ENCODE assay signal across 8 cellular contexts in the genomic region with DNA sequence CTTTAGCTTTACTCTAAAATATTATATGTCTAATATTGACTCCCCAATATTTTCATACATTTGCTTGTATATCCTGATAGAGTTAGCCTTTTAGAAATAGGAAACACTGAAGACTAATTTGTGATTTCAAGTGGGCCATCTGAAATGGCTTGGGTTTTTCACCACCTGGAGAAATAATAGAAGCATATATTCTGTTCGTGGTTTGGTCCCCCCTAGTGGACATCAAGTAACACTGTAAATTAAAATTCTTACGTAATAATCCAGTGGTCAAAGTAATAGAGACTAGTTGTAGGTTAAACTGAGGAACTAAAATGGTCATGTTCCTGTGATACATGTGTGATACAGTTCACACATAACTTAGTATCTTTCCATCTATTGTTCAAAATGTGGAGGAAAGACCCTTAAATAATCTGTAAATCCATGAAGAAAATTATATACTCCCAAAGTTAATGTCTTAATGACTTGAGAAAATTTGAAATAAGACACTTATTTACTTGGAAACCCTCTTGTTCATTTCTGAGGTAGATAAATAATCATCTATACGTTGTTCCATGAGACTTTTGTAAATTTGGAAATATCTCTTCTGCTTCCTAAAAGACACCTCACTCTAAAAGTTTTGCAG.
DNase-seq lines count a peak whose midpoint lies in the region; ATAC-seq, FAIRE-seq and TF ChIP-seq lines count a peak whose summit lies in the region.

No MANE protein-coding gene starts in this region.

- TF ChIP-seq POLR2A in GM12891 (IDR thresholded peaks at IDR 0.05; ENCODE audit: low read depth, low read length) (no peak), H54 (IDR thresholded peaks at IDR 0.05; ENCODE audit: low read depth, low read length) (no peak)

- H3K27me3 Mint-ChIP-seq in activated T-helper 2 cell treated with anti-CD3 and anti-CD28 coated beads, Interferon-gamma antibody, Interleukin-2, Interleukin-4, amounts not matched to agents 10 μg/mL and 5 μg/mL and 100 μg/mL, durations not matched to agents 14 hours and 24 hours and 36 hours (ENCODE audit: low read depth): peaks cover 2% of the 10 kb centered on the region

- H3K36me3 ChIP-seq in DND-41 (ENCODE audit: insufficient read depth, low read length) (no peaks in the 10 kb centered on the region), WERI-Rb-1 (no peaks in the 10 kb centered on the region)

- H3K27ac ChIP-seq in DND-41 (ENCODE audit: low read length) (no peak overlapping the region), WERI-Rb-1 (no peak overlapping the region)

- H3K79me2 ChIP-seq in DND-41 (ENCODE audit: insufficient read depth, low read length): no peaks in the 10 kb centered on the region

- no peaks in the 10 kb centered on the region for H3K4me1 ChIP-seq in DND-41 (ENCODE audit: insufficient read depth, low read length)

- H3K9me3 ChIP-seq in DND-41 (ENCODE audit: insufficient read depth, low read length, severe bottlenecking) (no peaks in the 10 kb centered on the region), WERI-Rb-1 (ENCODE audit: severe bottlenecking) (no peaks in the 10 kb centered on the region)

- H3K27me3 ChIP-seq in DND-41 (ENCODE audit: insufficient read depth, low read length, poor library complexity) (peaks cover 3% of the 10 kb centered on the region), WERI-Rb-1 (ENCODE audit: insufficient read depth, low read depth, severe bottlenecking) (no peaks in the 10 kb centered on the region)

- H4K20me1 ChIP-seq in DND-41 (ENCODE audit: insufficient read depth, low read length): no peaks in the 10 kb centered on the region

- DNase-seq in DND-41 (no peak), HuH-7 (ENCODE audit: low spot score) (peak; percentile 5), WERI-Rb-1 (no peak), left kidney (ENCODE audit: low read depth, low spot score) (peak; percentile 69), GM12891 (ENCODE audit: insufficient read length, low spot score) (no peak), H54 (ENCODE audit: insufficient read length, low spot score) (no peak)
- DNase-seq in activated T-helper 2 cell treated with anti-CD3 and anti-CD28 coated beads, Interferon-gamma antibody, Interleukin-2, Interleukin-4, amounts not matched to agents 10 μg/mL and 5 μg/mL and 100 μg/mL, durations not matched to agents 14 hours and 24 hours and 36 hours (ENCODE audit: low spot score): no peak

- no peaks in the 10 kb centered on the region for H3K4me1 Mint-ChIP-seq in activated T-helper 2 cell treated with anti-CD3 and anti-CD28 coated beads, Interferon-gamma antibody, Interleukin-2, Interleukin-4, amounts not matched to agents 10 μg/mL and 5 μg/mL and 100 μg/mL, durations not matched to agents 14 hours and 24 hours and 36 hours (ENCODE audit: low read depth)

- no peak overlapping the region for H2AFZ ChIP-seq in DND-41 (ENCODE audit: low read depth, low read length)

- H3K4me3 ChIP-seq in DND-41 (ENCODE audit: low read depth in 1 of 2, low read length in 2 of 2) (no peak overlapping the region), WERI-Rb-1 (ENCODE audit: low read depth, low read length) (no peak overlapping the region)

- no peak overlapping the region for H3K9ac ChIP-seq in DND-41 (ENCODE audit: low read depth, low read length)

- peak; percentile 50; the same call in 1 of the 3 replicates for ATAC-seq in DND-41 (ENCODE audit: insufficient read depth, low read depth)
- ATAC-seq in GM21360 (IDR thresholded peaks at IDR 0.05; ENCODE audit: unreplicated experiment): peak; percentile 86

- TF ChIP-seq CTCF in DND-41 (IDR thresholded peaks at IDR 0.05; ENCODE audit: borderline replicate concordance, extremely low read depth, low read length, poor library complexity, severe bottlenecking) (peak; percentile 56), WERI-Rb-1 (IDR thresholded peaks at IDR 0.05; ENCODE audit: low read depth, low read length) (peak; percentile 26; the same call in 1 of the 2 replicates)

- no peaks in the 10 kb centered on the region for H3K36me3 Mint-ChIP-seq in activated T-helper 2 cell treated with anti-CD3 and anti-CD28 coated beads, Interferon-gamma antibody, Interleukin-2, Interleukin-4, amounts not matched to agents 10 μg/mL and 5 μg/mL and 100 μg/mL, durations not matched to agents 14 hours and 24 hours and 36 hours (ENCODE audit: low read depth)

- no peaks in the 10 kb centered on the region for H3K9me3 Mint-ChIP-seq in activated T-helper 2 cell treated with anti-CD3 and anti-CD28 coated beads, Interferon-gamma antibody, Interleukin-2, Interleukin-4, amounts not matched to agents 10 μg/mL and 5 μg/mL and 100 μg/mL, durations not matched to agents 14 hours and 24 hours and 36 hours

- H3K4me2 ChIP-seq in DND-41 (ENCODE audit: insufficient read depth, low read length): no peak overlapping the region

- no peak overlapping the region for H3K4me3 Mint-ChIP-seq in activated T-helper 2 cell treated with anti-CD3 and anti-CD28 coated beads, Interferon-gamma antibody, Interleukin-2, Interleukin-4, amounts not matched to agents 10 μg/mL and 5 μg/mL and 100 μg/mL, durations not matched to agents 14 hours and 24 hours and 36 hours (ENCODE audit: low read depth)

- FAIRE-seq in GM12891 (lab: Jason Lieb, UNC) (no peak), H54 (lab: Jason Lieb, UNC) (no peak)

- H3K27ac Mint-ChIP-seq in activated T-helper 2 cell treated with anti-CD3 and anti-CD28 coated beads, Interferon-gamma antibody, Interleukin-2, Interleukin-4, amounts not matched to agents 10 μg/mL and 5 μg/mL and 100 μg/mL, durations not matched to agents 14 hours and 24 hours and 36 hours: no peak overlapping the region

- intact Hi-C loops in activated T-helper 2 cell treated with anti-CD3 and anti-CD28 coated beads, Interferon-gamma antibody, Interleukin-2, Interleukin-4, amounts not matched to agents 10 μg/mL and 5 μg/mL and 100 μg/mL, durations not matched to agents 14 hours and 24 hours and 36 hours (cut with micrococcal nuclease): loop anchor here (5.0 kb wide), 1 partner anchor 336 kb away; no protein-coding TSS in a partner anchor

TF ChIP-seq in GM12891, 5 proteins besides CTCF, POLR2A, EP300 and RAD21:
- TF ChIP-seq PAX5 (IDR thresholded peaks at IDR 0.05; ENCODE audit: insufficient read depth, low read length, severe bottlenecking): no peak
- TF ChIP-seq SPI1 (IDR thresholded peaks at IDR 0.05; ENCODE audit: low read depth, low read length): no peak
- no peak for TF ChIP-seq POU2F2 (IDR thresholded peaks at IDR 0.05; ENCODE audit: low read depth, low read length)
- TF ChIP-seq POLR2AphosphoS5 (IDR thresholded peaks at IDR 0.05; ENCODE audit: low read depth, low read length): no peak
- TF ChIP-seq TAF1 (IDR thresholded peaks at IDR 0.05; ENCODE audit: low read depth, low read length): no peak

Comparison
In these comparisons a context has a peak if more than half of its experiments do, and no peak if none do; other contexts are left out.
1. DNase-seq: peak in HuH-7 (single experiment) and left kidney (single experiment); none in DND-41 (single experiment), WERI-Rb-1 (single experiment), GM12891 (single experiment), activated T-helper 2 cell treated with anti-CD3 and anti-CD28 coated beads, Interferon-gamma antibody, Interleukin-2, Interleukin-4, amounts not matched to agents 10 μg/mL and 5 μg/mL and 100 μg/mL, durations not matched to agents 14 hours and 24 hours and 36 hours (single experiment) and H54 (single experiment).